Comparison of ENCODE assay signal across 8 cellular contexts in genomic region chr12:4031703-4032291, GRCh38.
DNase-seq lines count a peak whose midpoint lies in the region; ATAC-seq, FAIRE-seq and TF ChIP-seq lines count a peak whose summit lies in the region.

No MANE protein-coding gene starts in this region.

- H3K9me3 ChIP-seq in esophagus squamous epithelium (no peaks in the 10 kb centered on the region), neuronal stem cell (replicated peaks in 1 of 2; ENCODE audit: control insufficient read depth in 2 of 2, insufficient read depth in 1 of 2, low read depth in 1 of 2, low read length in 2 of 2) (no peaks in the 10 kb centered on the region)

- peak overlapping the region; percentile 85 for H3K4ac ChIP-seq in neuronal stem cell (ENCODE audit: low read length)

- H4K91ac ChIP-seq in neuronal stem cell (ENCODE audit: low read depth, low read length, poor library complexity) = no peak overlapping the region

- no peak for ATAC-seq in GM18520 (IDR thresholded peaks at IDR 0.05; ENCODE audit: unreplicated experiment)

- H3K27ac ChIP-seq in esophagus squamous epithelium = peak overlapping the region; percentile 78 to 90 (median 85)
- H3K27ac ChIP-seq in neuronal stem cell (replicated peaks; ENCODE audit: low read length) = peak overlapping the region; percentile 98

- peak overlapping the region; percentile 13 for H3K23ac ChIP-seq in neuronal stem cell (ENCODE audit: low read depth, low read length, poor library complexity)

- peak overlapping the region; percentile 34 for H3K4me2 ChIP-seq in neuronal stem cell (ENCODE audit: insufficient read depth, low read length, poor library complexity, severe bottlenecking)

- peak overlapping the region; percentile 1 for H3K14ac ChIP-seq in neuronal stem cell (ENCODE audit: low read length)

- peak overlapping the region; percentile 95 for H3K18ac ChIP-seq in neuronal stem cell (ENCODE audit: low read length)

- peak overlapping the region; percentile 90 for H2AK5ac ChIP-seq in neuronal stem cell (ENCODE audit: low read depth, low read length)

- DNase-seq in CD1c-positive myeloid dendritic cell (ENCODE audit: extremely low spot score) = peak; percentile 82
- DNase-seq in RCC 7860 (ENCODE audit: low spot score) = peak; percentile 7
- DNase-seq in esophagus squamous epithelium (lab: John Stamatoyannopoulos, UW) = no peak
- no peak for DNase-seq in neuronal stem cell (ENCODE audit: low spot score)
- DNase-seq in iPS-NIHi7 (ENCODE audit: extremely low spot score) = no peak
- no peak for DNase-seq in NCI-H1436 (lab: John Stamatoyannopoulos, UW)
- no peak for DNase-seq in SHP77 (lab: John Stamatoyannopoulos, UW)

- peak overlapping the region; percentile 62 for H2BK15ac ChIP-seq in neuronal stem cell (ENCODE audit: low read length)

- no peak for TF ChIP-seq POLR2A in esophagus squamous epithelium (IDR thresholded peaks at IDR 0.05)

- H3K27me3 ChIP-seq in esophagus squamous epithelium = peaks cover 0 to 3% (median 0%) of the 10 kb centered on the region in 4 donors
- peaks cover 0 to 3% (median 0%) of the 10 kb centered on the region in 3 experiments for H3K27me3 ChIP-seq in neuronal stem cell (ENCODE audit: control insufficient read depth in 3 of 3, insufficient read depth in 3 of 3, low read depth in 1 of 3, low read length in 3 of 3)

- H3K9ac ChIP-seq in neuronal stem cell (ENCODE audit: low read depth, low read length, poor library complexity) = no peak overlapping the region

- H3K79me1 ChIP-seq in neuronal stem cell (ENCODE audit: low read depth, low read length) = no peaks in the 10 kb centered on the region

- H2AFZ ChIP-seq in neuronal stem cell (ENCODE audit: low read length) = peak overlapping the region; percentile 83

- peak overlapping the region; percentile 63 for H2BK12ac ChIP-seq in neuronal stem cell (ENCODE audit: low read length)

- H3K4me1 ChIP-seq in esophagus squamous epithelium (peaks cover 19 to 44% (median 27%) of the 10 kb centered on the region in 3 donors), neuronal stem cell (ENCODE audit: control insufficient read depth in 2 of 2, insufficient read depth in 1 of 2, low read depth in 1 of 2, low read length in 2 of 2) (peaks cover 17 to 23% of the 10 kb centered on the region in 2 donors)

- H3K4me3 ChIP-seq in esophagus squamous epithelium (peak overlapping the region in 3 of 4 donors; percentile 51 to 64 (median 55)), neuronal stem cell (ENCODE audit: low read length in 2 of 2) (no peak overlapping the region)

- H4K8ac ChIP-seq in neuronal stem cell (ENCODE audit: low read depth, low read length) = peak overlapping the region; percentile 32

- intact Hi-C loops in esophagus squamous epithelium (cut with DNase I) = no loop called here

- 30 to 54% methylated on average over 8 to 14 of the region's 30 CpGs for WGBS in esophagus squamous epithelium, 2 donors
- WGBS in neuronal stem cell (ENCODE audit: extremely low coverage in 2 of 2, insufficient read length in 2 of 2, insufficient replicate concordance in 1 of 2), 2 donors = no CpG with 5 or more reads among the region's 30 CpGs

- peak overlapping the region; percentile 82 for H2BK120ac ChIP-seq in neuronal stem cell (ENCODE audit: low read depth, low read length)

- H3K36me3 ChIP-seq in esophagus squamous epithelium = no peaks in the 10 kb centered on the region
- H3K36me3 ChIP-seq in neuronal stem cell (replicated peaks in 1 of 2; ENCODE audit: control insufficient read depth in 2 of 2, insufficient read depth in 2 of 2, low read length in 2 of 2) = no peaks in the 10 kb centered on the region

- no peak for FAIRE-seq in RCC 7860 (lab: Jason Lieb, UNC)

- H2BK5ac ChIP-seq in neuronal stem cell (ENCODE audit: low read length) = peak overlapping the region; percentile 87

- no peak for TF ChIP-seq CTCF in esophagus squamous epithelium (IDR thresholded peaks at IDR 0.05)

Comparison
In these comparisons a context has a peak if more than half of its experiments do, and no peak if none do; other contexts are left out.
1. DNase-seq: peak in CD1c-positive myeloid dendritic cell (single experiment) and RCC 7860 (single experiment); none in esophagus squamous epithelium (single experiment), neuronal stem cell (single experiment), iPS-NIHi7 (single experiment), NCI-H1436 (single experiment) and SHP77 (0 of 2).
2. H3K4me3 ChIP-seq: peak in esophagus squamous epithelium (3 of 4); none in neuronal stem cell (0 of 2).